In the genomic region with DNA sequence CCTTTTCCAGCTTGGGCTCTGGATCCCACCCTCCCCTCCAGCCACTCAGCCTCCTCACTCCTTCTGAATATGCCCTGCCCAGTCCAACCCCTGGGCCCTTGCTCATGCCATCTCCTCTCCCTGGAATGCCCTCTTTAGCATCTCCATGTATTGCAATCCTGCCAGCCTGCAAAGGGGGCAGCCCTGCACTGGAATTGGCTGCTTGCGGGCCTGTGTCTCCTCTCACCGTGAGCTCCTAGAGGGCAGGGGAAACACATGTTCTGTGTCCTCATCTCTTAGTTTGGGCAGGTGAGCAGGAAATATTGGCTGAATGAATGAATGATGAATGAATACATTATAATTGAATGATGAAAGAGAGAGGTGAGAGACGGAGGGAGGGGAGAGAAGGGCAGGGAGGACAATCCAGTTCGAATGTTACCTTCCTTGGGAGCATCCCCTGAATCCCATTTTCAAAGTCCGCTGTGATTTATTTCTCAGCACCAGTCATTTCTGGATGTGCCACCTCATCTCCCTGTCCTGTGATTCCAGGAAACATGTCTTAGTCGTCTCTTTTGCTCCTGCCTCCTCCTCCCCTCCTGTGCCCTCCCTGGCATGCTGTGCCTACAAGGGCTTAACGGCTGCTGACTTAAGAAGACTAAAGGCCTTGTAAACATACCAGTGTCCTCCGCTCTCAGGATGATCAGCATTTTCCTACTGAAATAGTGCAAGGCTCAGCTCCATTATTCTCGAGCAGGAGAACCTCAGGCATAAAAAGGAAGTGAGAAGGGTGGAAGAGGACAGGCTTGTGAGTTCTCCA, we compare ENCODE assay signal across 15 cellular contexts.
DNase-seq lines count a peak whose midpoint lies in the region; ATAC-seq and TF ChIP-seq lines count a peak whose summit lies in the region.
"Had no signal": no experiment of that assay in that cellular context is flagged by ENCODE, and none has a peak within 500 bp of the region (broad histone marks: within the 10 kb centered on the region; RNA-seq: fewer than 3 reads in every experiment).

No MANE protein-coding gene starts in this region.

- H3K36me3 Mint-ChIP-seq in CD4-positive, CD25-positive, alpha-beta regulatory T cell: no peaks in the 10 kb centered on the region
- peaks cover under 1% of the 10 kb centered on the region for H3K36me3 Mint-ChIP-seq in activated T-helper 2 cell treated with anti-CD3 and anti-CD28 coated beads, Interferon-gamma antibody, Interleukin-2, Interleukin-4, amounts not matched to agents 10 μg/mL and 5 μg/mL and 100 μg/mL, durations not matched to agents 14 hours and 24 hours and 36 hours (ENCODE audit: low read depth)
- no peaks in the 10 kb centered on the region for H3K36me3 Mint-ChIP-seq in natural killer cell
- H3K36me3 Mint-ChIP-seq: type B pancreatic cell had no signal

- no peaks in the 10 kb centered on the region for H3K27me3 Mint-ChIP-seq in CD4-positive, CD25-positive, alpha-beta regulatory T cell
- peaks cover 2% of the 10 kb centered on the region for H3K27me3 Mint-ChIP-seq in activated T-helper 2 cell treated with anti-CD3 and anti-CD28 coated beads, Interferon-gamma antibody, Interleukin-2, Interleukin-4, amounts not matched to agents 10 μg/mL and 5 μg/mL and 100 μg/mL, durations not matched to agents 14 hours and 24 hours and 36 hours (ENCODE audit: low read depth)
- H3K27me3 Mint-ChIP-seq in natural killer cell (ENCODE audit: low read depth in 2 of 2): peaks cover 31 to 35% of the 10 kb centered on the region in 2 donors

- DNase-seq in CD4-positive, CD25-positive, alpha-beta regulatory T cell: peak in 1 of 3 donors; percentile 50
- no peak for DNase-seq in activated T-helper 2 cell treated with anti-CD3 and anti-CD28 coated beads, Interferon-gamma antibody, Interleukin-2, Interleukin-4, amounts not matched to agents 10 μg/mL and 5 μg/mL and 100 μg/mL, durations not matched to agents 14 hours and 24 hours and 36 hours (ENCODE audit: low spot score)
- DNase-seq in natural killer cell (no peak), SW480 (ENCODE audit: low spot score) (no peak), mesenteric fat pad (ENCODE audit: low spot score) (no peak)
- DNase-seq: Calu3, foreskin melanocyte, left cardiac atrium, NCI-H774, SW 1271 had no signal

- CTCF ChIA-PET in HEK293 (lab: Yijun Ruan, JAX): interaction anchor here (0.7 kb wide), 1 partner anchor 173 kb away, joined by 3 read pairs; no protein-coding TSS in a partner anchor

- H3K27ac ChIP-seq in CD4-positive, CD25-positive, alpha-beta regulatory T cell (ENCODE audit: insufficient read depth, low read length, poor library complexity, severe bottlenecking): peak overlapping the region; percentile 82
- no peak overlapping the region for H3K27ac ChIP-seq in HEK293 (ENCODE audit: extremely low read depth, low read depth, low read length)
- H3K27ac ChIP-seq: parathyroid adenoma had no signal

- POLR2A ChIA-PET in HEK293 (lab: Yijun Ruan, JAX): no interaction called here

- intact Hi-C loops in activated T-helper 2 cell treated with anti-CD3 and anti-CD28 coated beads, Interferon-gamma antibody, Interleukin-2, Interleukin-4, amounts not matched to agents 10 μg/mL and 5 μg/mL and 100 μg/mL, durations not matched to agents 14 hours and 24 hours and 36 hours (cut with micrococcal nuclease): loop anchor here (2.0 kb wide), 3 partner anchors 15 to 37 kb away; no protein-coding TSS in a partner anchor
- intact Hi-C loops in natural killer cell (cut with micrococcal nuclease): loop anchor here (5.0 kb wide), 1 partner anchor 41 kb away; no protein-coding TSS in a partner anchor

- no peaks in the 10 kb centered on the region for H3K36me3 ChIP-seq in CD4-positive, CD25-positive, alpha-beta regulatory T cell (ENCODE audit: control insufficient read depth, insufficient read depth, low read length)
- no peaks in the 10 kb centered on the region for H3K36me3 ChIP-seq in HEK293 (ENCODE audit: control insufficient read depth in 2 of 2, insufficient read depth in 1 of 2, low read length in 2 of 2)

- ATAC-seq in CD4-positive, CD25-positive, alpha-beta regulatory T cell (ENCODE audit: low read depth in 2 of 2): no peak
- no peak for ATAC-seq in natural killer cell
- ATAC-seq in HG03175 (IDR thresholded peaks at IDR 0.05; ENCODE audit: unreplicated experiment): no peak
- ATAC-seq in GM18511 (IDR thresholded peaks at IDR 0.05; ENCODE audit: unreplicated experiment): no peak

- peaks cover 0 to 2% (median 0%) of the 10 kb centered on the region in 7 donors for H3K9me3 Mint-ChIP-seq in CD4-positive, CD25-positive, alpha-beta regulatory T cell
- H3K9me3 Mint-ChIP-seq in activated T-helper 2 cell treated with anti-CD3 and anti-CD28 coated beads, Interferon-gamma antibody, Interleukin-2, Interleukin-4, amounts not matched to agents 10 μg/mL and 5 μg/mL and 100 μg/mL, durations not matched to agents 14 hours and 24 hours and 36 hours: no peaks in the 10 kb centered on the region
- H3K9me3 Mint-ChIP-seq in natural killer cell: no peaks in the 10 kb centered on the region
- H3K9me3 Mint-ChIP-seq: type B pancreatic cell had no signal

- no peaks in the 10 kb centered on the region for H3K27me3 ChIP-seq in CD4-positive, CD25-positive, alpha-beta regulatory T cell (ENCODE audit: control insufficient read depth, insufficient read depth, low read length)

- peaks cover 9 to 96% (median 38%) of the 10 kb centered on the region in 4 donors for H3K4me1 Mint-ChIP-seq in CD4-positive, CD25-positive, alpha-beta regulatory T cell
- peaks cover 64% of the 10 kb centered on the region for H3K4me1 Mint-ChIP-seq in activated T-helper 2 cell treated with anti-CD3 and anti-CD28 coated beads, Interferon-gamma antibody, Interleukin-2, Interleukin-4, amounts not matched to agents 10 μg/mL and 5 μg/mL and 100 μg/mL, durations not matched to agents 14 hours and 24 hours and 36 hours (ENCODE audit: low read depth)
- peaks cover 56 to 67% of the 10 kb centered on the region in 2 donors for H3K4me1 Mint-ChIP-seq in natural killer cell

- TF ChIP-seq CTCF in HEK293 (tag by site-specific recombination; IDR thresholded peaks at IDR 0.05): no peak
- TF ChIP-seq CTCF in natural killer cell (IDR thresholded peaks at IDR 0.05): no peak

- H3K4me1 ChIP-seq in CD4-positive, CD25-positive, alpha-beta regulatory T cell (ENCODE audit: control insufficient read depth, insufficient read depth, low read length, poor library complexity, severe bottlenecking): peaks cover 72% of the 10 kb centered on the region
- H3K4me1 ChIP-seq in HEK293 (ENCODE audit: control insufficient read depth, insufficient read depth, low read length): no peaks in the 10 kb centered on the region
- H3K4me1 ChIP-seq: parathyroid adenoma had no signal

- H3K4me3 Mint-ChIP-seq in CD4-positive, CD25-positive, alpha-beta regulatory T cell: peak overlapping the region in 3 of 4 donors; percentile 56 to 82 (median 80)
- H3K4me3 Mint-ChIP-seq in activated T-helper 2 cell treated with anti-CD3 and anti-CD28 coated beads, Interferon-gamma antibody, Interleukin-2, Interleukin-4, amounts not matched to agents 10 μg/mL and 5 μg/mL and 100 μg/mL, durations not matched to agents 14 hours and 24 hours and 36 hours (ENCODE audit: low read depth): peak overlapping the region; percentile 22
- H3K4me3 Mint-ChIP-seq in natural killer cell: peak overlapping the region; percentile 49
- H3K4me3 Mint-ChIP-seq: type B pancreatic cell had no signal

- no peaks in the 10 kb centered on the region for H3K9me3 ChIP-seq in CD4-positive, CD25-positive, alpha-beta regulatory T cell (ENCODE audit: control insufficient read depth in 2 of 2, low read length in 2 of 2)
- no peaks in the 10 kb centered on the region for H3K9me3 ChIP-seq in HEK293 (ENCODE audit: control insufficient read depth, insufficient read depth, low read depth, low read length)

- H3K4me3 ChIP-seq in CD4-positive, CD25-positive, alpha-beta regulatory T cell (ENCODE audit: low read depth, low read length): no peak overlapping the region
- H3K4me3 ChIP-seq in HEK293 (ENCODE audit: low read depth, low read length): no peak overlapping the region

- H3K27ac Mint-ChIP-seq in CD4-positive, CD25-positive, alpha-beta regulatory T cell: peak overlapping the region; percentile 96 to 100 (median 96)
- H3K27ac Mint-ChIP-seq in activated T-helper 2 cell treated with anti-CD3 and anti-CD28 coated beads, Interferon-gamma antibody, Interleukin-2, Interleukin-4, amounts not matched to agents 10 μg/mL and 5 μg/mL and 100 μg/mL, durations not matched to agents 14 hours and 24 hours and 36 hours: peak overlapping the region; percentile 91
- peak overlapping the region; percentile 65 to 72 for H3K27ac Mint-ChIP-seq in natural killer cell
- H3K27ac Mint-ChIP-seq: type B pancreatic cell had no signal

TF ChIP-seq in HEK293, 187 proteins besides CTCF, POLR2A, EP300 and RAD21 (continues in another document):
- TF ChIP-seq ZNF776 (tag by site-specific recombination; IDR thresholded peaks at IDR 0.05; ENCODE audit: borderline replicate concordance) (no peak), ZFHX2 (tag by site-specific recombination; conservative IDR thresholded peaks at IDR 0.05) (no peak), EGR2 (tag by site-specific recombination; IDR thresholded peaks at IDR 0.05; ENCODE audit: low read depth) (no peak), ZNF623 (tag by site-specific recombination; IDR thresholded peaks at IDR 0.05) (0 out of 2 replicates have a peak, but pooled peaks have one; percentile 18), ZIC2 (tag by site-specific recombination; IDR thresholded peaks at IDR 0.05) (0 out of 2 replicates have a peak, but pooled peaks have one; percentile 24), PRDM1 (tag by site-specific recombination; IDR thresholded peaks at IDR 0.05) (no peak), ZBTB44 (tag by site-specific recombination; IDR thresholded peaks at IDR 0.05) (no peak), SCRT2 (tag by site-specific recombination; IDR thresholded peaks at IDR 0.05) (no peak), ZNF335 (tag by site-specific recombination; conservative IDR thresholded peaks at IDR 0.05) (no peak), ZNF626 (tag by site-specific recombination; IDR thresholded peaks at IDR 0.05) (no peak), BCL11B (tag by site-specific recombination; IDR thresholded peaks at IDR 0.05; ENCODE audit: low read depth) (no peak), KLF7 (tag by site-specific recombination; IDR thresholded peaks at IDR 0.05; ENCODE audit: borderline replicate concordance) (no peak)

Comparison
In these comparisons a context has a peak if more than half of its experiments do, and no peak if none do; other contexts are left out.
1. H3K4me3 Mint-ChIP-seq: peak in every context shown above with its lines; median percentile 80 in CD4-positive, CD25-positive, alpha-beta regulatory T cell; 49 in natural killer cell; 22 in activated T-helper 2 cell treated with anti-CD3 and anti-CD28 coated beads, Interferon-gamma antibody, Interleukin-2, Interleukin-4, amounts not matched to agents 10 μg/mL and 5 μg/mL and 100 μg/mL, durations not matched to agents 14 hours and 24 hours and 36 hours.